ENCODE assay signal across 15 cellular contexts in genomic region chr12:116565963-116566362, GRCh38. TPM values are rescaled to one million over a fixed set of nuclear protein-coding genes. Genes with fewer than 3 reads are reported as not detected.
A peak's percentile ranks its signal among the peaks of the same experiment; 100 is the strongest.
DNase-seq lines count a peak whose midpoint lies in the region; ATAC-seq and TF ChIP-seq lines count a peak whose summit lies in the region.
"Had no signal": no experiment of that assay in that cellular context is flagged by ENCODE, and none has a peak within 500 bp of the region (broad histone marks: within the 10 kb centered on the region; RNA-seq: fewer than 3 reads in every experiment).

No MANE protein-coding gene starts in this region.

- H3K4me3 ChIP-seq in Karpas-422 (ENCODE audit: low read length) (no peak overlapping the region), mammary epithelial cell (replicated peaks in 1 of 3; ENCODE audit: insufficient read depth in 1 of 3, low read depth in 2 of 3, low read length in 3 of 3) (no peak overlapping the region), prostate gland (no peak overlapping the region), uterus (no peak overlapping the region), A673 (ENCODE audit: low read depth, low read length, poor library complexity, severe bottlenecking) (no peak overlapping the region)
- H3K4me3 ChIP-seq: A549 had no signal

- no peaks in the 10 kb centered on the region for H4K20me1 ChIP-seq in Karpas-422 (ENCODE audit: insufficient read depth, low read depth, low read length)
- H4K20me1 ChIP-seq in mammary epithelial cell (ENCODE audit: insufficient read depth, low read length): no peaks in the 10 kb centered on the region

- H3K9ac ChIP-seq in Karpas-422 (ENCODE audit: low read length) (no peak overlapping the region), mammary epithelial cell (ENCODE audit: insufficient read depth, low read length) (no peak overlapping the region)

- POLR2A ChIA-PET in A673 (lab: Charles Lee; ENCODE audit: low non-redundant PET): no interaction called here

- WGBS in mammary epithelial cell (ENCODE audit: low coverage, missing lambda C conversion rate): 8% methylated on average over 2 of the region's 2 CpGs
- WGBS in prostate gland: 16% methylated on average over 2 of the region's 2 CpGs

- H3K4me1 ChIP-seq in Karpas-422 (ENCODE audit: low read length) (peaks cover 14% of the 10 kb centered on the region), mammary epithelial cell (ENCODE audit: insufficient read depth, low read length) (peaks cover 4% of the 10 kb centered on the region), prostate gland (replicated peaks) (no peaks in the 10 kb centered on the region), uterus (no peaks in the 10 kb centered on the region), A673 (ENCODE audit: insufficient read depth, low read length, poor library complexity, severe bottlenecking) (no peaks in the 10 kb centered on the region)
- H3K4me1 ChIP-seq: A549 had no signal

- H3K9me3 ChIP-seq in Karpas-422 (ENCODE audit: low read length): no peaks in the 10 kb centered on the region
- H3K9me3 ChIP-seq in mammary epithelial cell (replicated peaks; ENCODE audit: insufficient read depth, low read length): no peaks in the 10 kb centered on the region
- H3K9me3 ChIP-seq in prostate gland: no peaks in the 10 kb centered on the region
- H3K9me3 ChIP-seq in uterus: peaks cover 0 to 2% of the 10 kb centered on the region in 2 donors
- H3K9me3 ChIP-seq in A673 (ENCODE audit: low read depth, low read length, poor library complexity, severe bottlenecking): peaks cover 21% of the 10 kb centered on the region

- TF ChIP-seq POLR2A in prostate gland (IDR thresholded peaks at IDR 0.05) (no peak), uterus (IDR thresholded peaks at IDR 0.05) (no peak)

- H3K27ac ChIP-seq in Karpas-422 (ENCODE audit: low read length) (no peak overlapping the region), mammary epithelial cell (ENCODE audit: insufficient read depth, low read depth, low read length) (no peak overlapping the region), prostate gland (no peak overlapping the region), uterus (peak overlapping the region in 1 of 2 donors; percentile 9), A673 (ENCODE audit: low read depth, low read length, poor library complexity, severe bottlenecking) (no peak overlapping the region)
- H3K27ac ChIP-seq: A549 had no signal

- H3K79me2 ChIP-seq in Karpas-422 (ENCODE audit: low read length) (no peaks in the 10 kb centered on the region), mammary epithelial cell (ENCODE audit: insufficient read depth, low read length) (no peaks in the 10 kb centered on the region)

- CTCF ChIA-PET in mammary epithelial cell (lab: Charles Lee; ENCODE audit: low non-redundant PET): no interaction called here
- CTCF ChIA-PET in A673 (lab: Charles Lee): no interaction called here

- H3K4me2 ChIP-seq in Karpas-422 (ENCODE audit: low read depth, low read length, poor library complexity, severe bottlenecking): no peak overlapping the region
- no peak overlapping the region for H3K4me2 ChIP-seq in mammary epithelial cell (ENCODE audit: insufficient read depth, low read depth, low read length)
- H3K4me2 ChIP-seq: A549 had no signal

- TF ChIP-seq CTCF in mammary epithelial cell (conservative IDR thresholded peaks at IDR 0.05 in 1 of 2, IDR thresholded peaks at IDR 0.05 in 1 of 2; ENCODE audit: extremely low read depth in 1 of 2, insufficient read depth in 1 of 2, low read depth in 1 of 2, low read length in 2 of 2) (no peak), prostate gland (IDR thresholded peaks at IDR 0.05) (no peak), uterus (IDR thresholded peaks at IDR 0.05) (no peak), A673 (conservative IDR thresholded peaks at IDR 0.05; ENCODE audit: low read depth, low read length) (no peak)

- H3K9me2 ChIP-seq in Karpas-422 (replicated peaks; ENCODE audit: insufficient read depth, low read length): no peaks in the 10 kb centered on the region

- in situ Hi-C loops in mammary epithelial cell (cut with MboI; ENCODE audit: low sequenced_read_pairs in 2 of 2): no loop called here

- H3K27me3 ChIP-seq in Karpas-422 (ENCODE audit: low read length): no peaks in the 10 kb centered on the region
- H3K27me3 ChIP-seq in mammary epithelial cell (ENCODE audit: insufficient read depth, low read length): no peaks in the 10 kb centered on the region
- H3K27me3 ChIP-seq in prostate gland (replicated peaks; ENCODE audit: insufficient read depth): no peaks in the 10 kb centered on the region
- no peaks in the 10 kb centered on the region for H3K27me3 ChIP-seq in uterus
- no peaks in the 10 kb centered on the region for H3K27me3 ChIP-seq in A673 (replicated peaks; ENCODE audit: insufficient read depth, low read depth, low read length, poor library complexity)

- DNase-seq in Karpas-422: peak; percentile 38
- DNase-seq in mammary epithelial cell: peak; percentile 20
- DNase-seq in prostate gland (ENCODE audit: low spot score): peak; percentile 57
- no peak for DNase-seq in uterus
- no peak for DNase-seq in NCI-H345 treated with DMSO at 0.1 percent for 48 hours (lab: John Stamatoyannopoulos, UW; ENCODE audit: unreplicated experiment)
- no peak for DNase-seq in A673 (ENCODE audit: low spot score)
- DNase-seq: Caco-2; CD8-positive, alpha-beta memory T cell; GF-D8; GOT3; H9 had no signal

- dilution Hi-C loops in mammary epithelial cell (cut with HindIII; ENCODE audit: low sequenced_read_pairs): no loop called here

- H3K36me3 ChIP-seq in Karpas-422 (ENCODE audit: insufficient read depth, low read length): no peaks in the 10 kb centered on the region
- no peaks in the 10 kb centered on the region for H3K36me3 ChIP-seq in mammary epithelial cell (ENCODE audit: insufficient read depth, low read length)
- no peaks in the 10 kb centered on the region for H3K36me3 ChIP-seq in prostate gland
- no peaks in the 10 kb centered on the region for H3K36me3 ChIP-seq in uterus
- no peaks in the 10 kb centered on the region for H3K36me3 ChIP-seq in A673 (ENCODE audit: insufficient read depth, low read length, poor library complexity, severe bottlenecking)

- no peak overlapping the region for H2AFZ ChIP-seq in Karpas-422 (ENCODE audit: low read length)
- H2AFZ ChIP-seq in mammary epithelial cell (ENCODE audit: low read depth, low read length): peak overlapping the region; percentile 5

- intact Hi-C loops in mammary epithelial cell (cut with micrococcal nuclease): no loop called here
- intact Hi-C loops in prostate gland (cut with DNase I): no loop called here
- intact Hi-C loops in uterus (cut with DNase I; ENCODE audit: low total_unique reads): no loop called here
- intact Hi-C loops in A673 (cut with micrococcal nuclease; ENCODE audit: unreplicated experiment): no loop called here

- peak; percentile 83 for ATAC-seq in esophagus mucosa
- no peak for ATAC-seq in activated CD4-positive, CD25-positive, alpha-beta regulatory T cell treated with anti-CD3 and anti-CD28 coated beads, Interleukin-2, amount 50 U/mL, for 24 hours
- ATAC-seq: A549, HepG2 had no signal

- BruUV-seq in mammary epithelial cell (replicated peaks; lab: Mats Ljungman, UMichigan): no TSS peak
- BruUV-seq in A673 (replicated peaks; lab: Mats Ljungman, UMichigan): no TSS peak

RNA-seq across cellular contexts. Expression of gene MAP1LC3B2, which starts 6.8 kb away (rescaled TPM):
- total RNA-seq in Karpas-422 (2014; rRNA removed; shearing (Covaris generic); ENCODE audit: low replicate concordance): 0.32 and 0.71 TPM in 2 replicates
- total RNA-seq in mammary epithelial cell: 1 to 10 TPM; 1.5 to 2.9 TPM
- 1.2 TPM for polyA plus RNA-seq in mammary epithelial cell
- polyA minus RNA-seq in mammary epithelial cell: 5.3 TPM
- 2.3 TPM for total RNA-seq in esophagus mucosa
- total RNA-seq in prostate gland: 1 to 10 TPM in 1 of 2 donors, not detected in 1; 1.6 TPM
- total RNA-seq in uterus: 1 to 10 TPM in 2 of 4 donors, not detected in 2; 1.8 to 3.6 TPM
- 1.7 and 3.9 TPM in 2 replicates for total RNA-seq in A673 (2021)
- total RNA-seq: Caco-2 had no signal

Comparison
In these comparisons a context has a peak if more than half of its experiments do, and no peak if none do; other contexts are left out.
1. DNase-seq: peak in Karpas-422 (single experiment), mammary epithelial cell (single experiment) and prostate gland (single experiment); none in uterus (0 of 2), NCI-H345 treated with DMSO at 0.1 percent for 48 hours (single experiment) and A673 (single experiment).